8 cellular contexts compared by ENCODE assay signal in genomic region chr6:32154514-32155161, GRCh38. TPM values are rescaled to one million over a fixed set of nuclear protein-coding genes. Genes with fewer than 3 reads are reported as not detected.
DNase-seq lines count a peak whose midpoint lies in the region; ATAC-seq and TF ChIP-seq lines count a peak whose summit lies in the region.

No MANE protein-coding gene starts in this region.

- POLR2A ChIA-PET in HEK293 (lab: Yijun Ruan, JAX), result interaction anchor here (0.6 to 1.2 kb wide), 6 partner anchors 12 to 51 kb away, joined by 3 to 8 read pairs (median 4); partner anchors contain the start of genes ATF6B and FKBPL
- POLR2A ChIA-PET in activated B cell treated with CpG ODN at 0.5 μM for 24 hours (lab: Charles Lee), result interaction anchor here (0.6 to 1.2 kb wide), 4 partner anchors 16 to 41 kb away, joined by 3 to 8 read pairs (median 5); partner anchors contain the start of gene PBX2

- ATAC-seq in activated B cell treated with CpG ODN at 0.5 μM for 24 hours (ENCODE audit: low read depth), result peak; percentile 89
- peak; percentile 70 for ATAC-seq in central memory CD8-positive, alpha-beta T cell (replicated peaks; ENCODE audit: extremely low read depth, poor library complexity, severe bottlenecking)
- ATAC-seq in GM19452 (IDR thresholded peaks at IDR 0.05; ENCODE audit: unreplicated experiment), result no peak

- intact Hi-C loops in Calu3 (cut with micrococcal nuclease; ENCODE audit: unreplicated experiment), result loop anchor here (1.0 kb wide), 1 partner anchor 35 kb away; no protein-coding TSS in a partner anchor
- intact Hi-C loops in activated B cell treated with CpG ODN at 0.5 μM for 24 hours (cut with micrococcal nuclease), result loop anchor here (1.0 to 10.0 kb wide), 6 partner anchors 22 to 110 kb away; partner anchors contain the start of genes AGPAT1, FKBPL and PBX2

- CTCF ChIA-PET in Calu3 (lab: Charles Lee) (interaction anchor here (0.7 to 1.3 kb wide), 8 partner anchors 25 to 67 kb away, joined by 3 to 12 read pairs (median 4); partner anchors contain the start of genes ATF6B, FKBPL and PBX2), HEK293 (lab: Yijun Ruan, JAX) (interaction anchor here (0.5 to 1.3 kb wide), 16 partner anchors 8 to 893 kb away, joined by 3 to 21 read pairs (median 4); partner anchors contain the start of genes ATF6B, EGFL8 and FKBPL), activated B cell treated with CpG ODN at 0.5 μM for 24 hours (lab: Charles Lee) (interaction anchor here (1.0 to 1.3 kb wide), 4 partner anchors 9 to 41 kb away, joined by 3 to 10 read pairs (median 4); no protein-coding TSS in a partner anchor)

- H3K4me1 ChIP-seq in HEK293 (ENCODE audit: control insufficient read depth, insufficient read depth, low read length), result peaks cover 7% of the 10 kb centered on the region; the same call in 1 of the 2 replicates

- H3K9me3 Mint-ChIP-seq in Calu3 (ENCODE audit: low read depth, unreplicated experiment), result no peaks in the 10 kb centered on the region
- H3K9me3 Mint-ChIP-seq in activated B cell treated with CpG ODN at 0.5 μM for 24 hours, result no peaks in the 10 kb centered on the region
- H3K9me3 Mint-ChIP-seq in central memory CD8-positive, alpha-beta T cell, result no peaks in the 10 kb centered on the region

- H3K4me3 ChIP-seq in HEK293 (ENCODE audit: low read depth, low read length), result peak overlapping the region; percentile 66

- no TSS peak for BruUV-seq in Calu3 (replicated peaks; lab: Mats Ljungman, UMichigan)

- H3K4me1 Mint-ChIP-seq in Calu3 (ENCODE audit: low read depth, unreplicated experiment), result peaks cover 22% of the 10 kb centered on the region
- peaks cover 28% of the 10 kb centered on the region for H3K4me1 Mint-ChIP-seq in activated B cell treated with CpG ODN at 0.5 μM for 24 hours
- H3K4me1 Mint-ChIP-seq in central memory CD8-positive, alpha-beta T cell, result peaks cover 52% of the 10 kb centered on the region

- peaks cover 29% of the 10 kb centered on the region for H3K36me3 Mint-ChIP-seq in Calu3 (ENCODE audit: insufficient read depth, unreplicated experiment)
- H3K36me3 Mint-ChIP-seq in activated B cell treated with CpG ODN at 0.5 μM for 24 hours (ENCODE audit: low read depth), result no peaks in the 10 kb centered on the region
- H3K36me3 Mint-ChIP-seq in central memory CD8-positive, alpha-beta T cell (ENCODE audit: insufficient read depth), result peaks cover 12% of the 10 kb centered on the region

- no peaks in the 10 kb centered on the region for H3K9me3 ChIP-seq in HEK293 (ENCODE audit: control insufficient read depth, insufficient read depth, low read depth, low read length)

- TF ChIP-seq CTCF in Calu3 (IDR thresholded peaks at IDR 0.05; ENCODE audit: unreplicated experiment) (peak; percentile 80), HEK293 (tag by site-specific recombination; IDR thresholded peaks at IDR 0.05) (peak; percentile 93), activated B cell treated with CpG ODN at 0.5 μM for 24 hours (IDR thresholded peaks at IDR 0.05) (no peak)

- H3K27ac ChIP-seq in HEK293 (ENCODE audit: extremely low read depth, low read depth, low read length), result peak overlapping the region; percentile 80

- H3K27me3 Mint-ChIP-seq in Calu3 (ENCODE audit: unreplicated experiment) (no peaks in the 10 kb centered on the region), activated B cell treated with CpG ODN at 0.5 μM for 24 hours (peaks cover 24% of the 10 kb centered on the region)
- H3K27me3 Mint-ChIP-seq in central memory CD8-positive, alpha-beta T cell, result peaks cover 19% of the 10 kb centered on the region

- DNase-seq in Calu3 (peak; percentile 88), NCI-H2171 treated with DMSO at 0.1 percent for 48 hours (lab: John Stamatoyannopoulos, UW) (peak; percentile 69), activated B cell treated with CpG ODN at 0.5 μM for 24 hours (no peak), kidney glomerular epithelial cell (lab: John Stamatoyannopoulos, UW) (peak; percentile 40)
- peak; percentile 49 to 51 for DNase-seq in central memory CD8-positive, alpha-beta T cell (ENCODE audit: low spot score in 2 of 2)
- DNase-seq in stimulated activated CD4-positive, alpha-beta T cell treated with anti-CD3 and anti-CD28 coated beads, Interleukin-1b, Interleukin-23, amount 100 ng/mL, for 48 hours, result peak; percentile 62

- peak overlapping the region; percentile 52 for H3K27ac Mint-ChIP-seq in Calu3 (ENCODE audit: unreplicated experiment)
- H3K27ac Mint-ChIP-seq in activated B cell treated with CpG ODN at 0.5 μM for 24 hours, result peak overlapping the region; percentile 53
- peak overlapping the region; percentile 83 for H3K27ac Mint-ChIP-seq in central memory CD8-positive, alpha-beta T cell (ENCODE audit: low read depth)

- H3K4me3 Mint-ChIP-seq in Calu3 (ENCODE audit: low read depth, unreplicated experiment) (peak overlapping the region; percentile 94), activated B cell treated with CpG ODN at 0.5 μM for 24 hours (peak overlapping the region; percentile 96)
- peak overlapping the region; percentile 87 for H3K4me3 Mint-ChIP-seq in central memory CD8-positive, alpha-beta T cell

- H3K36me3 ChIP-seq in HEK293 (ENCODE audit: control insufficient read depth in 2 of 2, insufficient read depth in 1 of 2, low read length in 2 of 2), result peaks cover 22 to 41% of the 10 kb centered on the region in 2 experiments

TF ChIP-seq in HEK293, 187 proteins besides CTCF, POLR2A, EP300 and RAD21 (continues in another document):
- TF ChIP-seq ZNF239 (tag by site-specific recombination; IDR thresholded peaks at IDR 0.05), result no peak
- TF ChIP-seq ZNF121 (tag by site-specific recombination; IDR thresholded peaks at IDR 0.05), result no peak
- 0 out of 2 replicates have a peak, but pooled peaks have one; percentile 3 for TF ChIP-seq ZBTB17 (tag by site-specific recombination; IDR thresholded peaks at IDR 0.05)
- TF ChIP-seq ZBTB26 (tag by site-specific recombination; optimal IDR thresholded peaks at IDR 0.05), result peak; percentile 44
- no peak for TF ChIP-seq GLI4 (tag by site-specific recombination; IDR thresholded peaks at IDR 0.05)
- no peak for TF ChIP-seq ZNF146 (tag by site-specific recombination; IDR thresholded peaks at IDR 0.05)
- TF ChIP-seq SALL2 (tag by site-specific recombination; IDR thresholded peaks at IDR 0.05; ENCODE audit: borderline replicate concordance), result no peak
- TF ChIP-seq GLI2 (tag by site-specific recombination; IDR thresholded peaks at IDR 0.05; ENCODE audit: borderline replicate concordance, low read depth), result no peak
- no peak; the same call in 1 of the 2 replicates for TF ChIP-seq REPIN1 (tag by site-specific recombination; IDR thresholded peaks at IDR 0.05; ENCODE audit: low read depth)
- no peak for TF ChIP-seq ZNF785 (tag by site-specific recombination; IDR thresholded peaks at IDR 0.05)
- peak; percentile 78 for TF ChIP-seq GLIS2 (tag by site-specific recombination; IDR thresholded peaks at IDR 0.05)
- no peak for TF ChIP-seq ZNF629 (tag by site-specific recombination; IDR thresholded peaks at IDR 0.05)

RNA-seq across cellular contexts. Expression of gene PPT2, which starts 0.7 kb away (rescaled TPM):
- total RNA-seq in Calu3 (2022) (29.1 and 31.0 TPM in 2 replicates), activated B cell treated with CpG ODN at 0.5 μM for 24 hours (1.8 and 3.0 TPM in 2 replicates)

RNA-seq across cellular contexts. Expression of gene PRRT1, which starts 2.9 kb away (rescaled TPM):
- 1.7 and 2.9 TPM in 2 replicates for total RNA-seq in Calu3 (2022)
- total RNA-seq in activated B cell treated with CpG ODN at 0.5 μM for 24 hours, result not detected in 2 replicates

RNA-seq across cellular contexts. Expression of gene EGFL8, which starts 9.8 kb away (rescaled TPM):
- total RNA-seq in Calu3 (2022) (18.8 and 20.2 TPM in 2 replicates), activated B cell treated with CpG ODN at 0.5 μM for 24 hours (2.2 and 3.4 TPM in 2 replicates)

RNA-seq across cellular contexts. Expression of gene AGPAT1, which starts 21.2 kb away (rescaled TPM):
- total RNA-seq in Calu3 (2022), result 138 and 139 TPM in 2 replicates
- 26.4 and 27.0 TPM in 2 replicates for total RNA-seq in activated B cell treated with CpG ODN at 0.5 μM for 24 hours

RNA-seq across cellular contexts. Expression of gene RNF5, which starts 23.6 kb away (rescaled TPM):
- 85.4 and 89.6 TPM in 2 replicates for total RNA-seq in Calu3 (2022)
- 39.7 and 41.8 TPM in 2 replicates for total RNA-seq in activated B cell treated with CpG ODN at 0.5 μM for 24 hours
